Comparison of ENCODE assay signal across 2 cellular contexts in genomic region chrX:57652705-57653104, GRCh38.
TF ChIP-seq lines count a peak whose summit lies in the region.

No MANE protein-coding gene starts in this region.

TF ChIP-seq in A549, 52 proteins besides CTCF, POLR2A, EP300 and RAD21 (continued from another document):
- TF ChIP-seq MAFK (IDR thresholded peaks at IDR 0.05; ENCODE audit: partially characterized antibody) (peak; percentile 38), EHMT2 (IDR thresholded peaks at IDR 0.05; ENCODE audit: low read depth) (no peak), EHF (CRISPR knock-in tag; IDR thresholded peaks at IDR 0.05) (no peak), RNF2 (IDR thresholded peaks at IDR 0.05; ENCODE audit: borderline replicate concordance, low read depth) (no peak), BHLHE40 (IDR thresholded peaks at IDR 0.05; ENCODE audit: low read depth, low read length) (no peak), CBX8 (IDR thresholded peaks at IDR 0.05) (no peak), PBX3 (IDR thresholded peaks at IDR 0.05) (no peak), MAZ (IDR thresholded peaks at IDR 0.05; ENCODE audit: borderline replicate concordance, low read depth, low read length) (no peak)

TF ChIP-seq in K562, 482 proteins besides CTCF, POLR2A, EP300 and RAD21 (continued from another document):
- TF ChIP-seq PML (IDR thresholded peaks at IDR 0.05; ENCODE audit: low read length), result no peak
- TF ChIP-seq GATAD2B (IDR thresholded peaks at IDR 0.05; ENCODE audit: borderline replicate concordance), result no peak
- TF ChIP-seq CREBBP (IDR thresholded peaks at IDR 0.05; ENCODE audit: low read depth, low read length), result no peak
- no peak for TF ChIP-seq ZNF668 (CRISPR knock-in tag; IDR thresholded peaks at IDR 0.05)
- peak; percentile 33; the same call in 1 of the 2 replicates for TF ChIP-seq ZNF316 (IDR thresholded peaks at IDR 0.05)
